Comparison of ENCODE assay signal across 16 cellular contexts in genomic region chr2:180992994-180993393, GRCh38.
"Had no signal": no experiment of that assay in that cellular context is flagged by ENCODE, and none has a peak within 500 bp of the region (broad histone marks: within the 10 kb centered on the region; RNA-seq: fewer than 3 reads in every experiment).

No MANE protein-coding gene starts in this region.

- ATAC-seq: activated CD8-positive, alpha-beta T cell treated with anti-CD3 and anti-CD28 coated beads, Interleukin-2, amount 10 ng/mL, durations not matched to agents 7 days and 5 days; body of pancreas; natural killer cell; stimulated activated naive CD8-positive, alpha-beta T cell treated with anti-CD3 and anti-CD28 coated beads, Interleukin-15, Interleukin-2, amounts not matched to agents 100 U/mL and 50 U/mL, for 24 hours; upper lobe of right lung had no signal

- H3K27ac ChIP-seq: body of pancreas, cardiac muscle cell, prostate gland, spleen, upper lobe of right lung had no signal

- FAIRE-seq: endometrium, kidney had no signal

- H3K27me3 ChIP-seq: body of pancreas, cardiac muscle cell, spleen, upper lobe of right lung had no signal

- H3K9me3 ChIP-seq: body of pancreas, prostate gland, spleen, upper lobe of right lung had no signal

- H3K4me1 ChIP-seq: body of pancreas, prostate gland, upper lobe of right lung had no signal

- H3K4me3 ChIP-seq: body of pancreas, cardiac muscle cell, prostate gland, spleen, upper lobe of right lung had no signal

- H3K36me3 ChIP-seq: cardiac muscle cell, prostate gland, upper lobe of right lung had no signal

- DNase-seq: activated CD4-positive, alpha-beta T cell treated with anti-CD3 and anti-CD28 coated beads for 1 hour; activated CD4-positive, alpha-beta T cell treated with anti-CD3 and anti-CD28 coated beads, Interleukin-2, amount 50 U/mL, for 1 hour; activated CD8-positive, alpha-beta T cell treated with anti-CD3 and anti-CD28 coated beads, Interleukin-2, amount 10 ng/mL, durations not matched to agents 7 days and 5 days; activated gamma-delta T cell treated with Interleukin-2 at 50 U/mL for 16 hours; anterior cingulate cortex; body of pancreas; kidney; midbrain; natural killer cell; spleen; stimulated activated CD4-positive, alpha-beta T cell treated with anti-CD3 and anti-CD28 coated beads, Interleukin-4, amount 100 ng/mL, for 4 hours; stimulated activated naive CD8-positive, alpha-beta T cell treated with anti-CD3 and anti-CD28 coated beads, Interleukin-15, Interleukin-2, amounts not matched to agents 100 U/mL and 50 U/mL, for 24 hours; upper lobe of right lung had no signal
